Comparison of ENCODE assay signal across 12 cellular contexts in the genomic region with DNA sequence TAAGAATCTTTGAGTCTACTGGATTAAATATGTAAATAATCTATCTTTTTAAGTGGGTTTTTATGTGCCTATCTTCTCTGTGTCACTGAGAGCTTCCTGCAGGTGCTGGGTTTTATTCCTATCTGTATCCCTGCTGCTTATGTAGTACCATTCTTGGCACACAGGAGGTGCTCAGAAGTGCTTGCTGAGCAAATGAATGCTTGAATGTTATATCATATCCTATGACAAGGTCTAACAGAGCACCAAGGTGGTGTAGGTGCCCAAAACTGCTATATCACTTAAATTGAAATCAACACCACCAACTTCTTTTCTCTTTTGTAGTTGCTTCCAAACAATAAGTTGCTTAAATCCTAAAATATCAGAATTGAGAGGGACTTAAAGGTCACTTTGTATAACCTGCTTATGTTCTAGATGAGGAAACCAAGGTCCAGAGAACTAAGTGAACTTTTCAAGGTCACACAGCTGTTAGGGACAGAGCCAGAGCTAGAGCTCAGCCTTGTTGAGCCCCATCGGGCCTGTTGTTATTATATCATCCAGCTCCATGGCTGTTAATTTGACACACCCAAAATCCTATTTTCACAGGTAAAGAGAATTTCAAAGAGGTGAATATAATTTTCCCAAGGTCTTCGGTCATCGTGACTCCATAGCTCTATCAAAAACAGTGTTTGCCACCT.
DNase-seq lines count a peak whose midpoint lies in the region; ATAC-seq and TF ChIP-seq lines count a peak whose summit lies in the region.
"Had no signal": no experiment of that assay in that cellular context is flagged by ENCODE, and none has a peak within 500 bp of the region (broad histone marks: within the 10 kb centered on the region; RNA-seq: fewer than 3 reads in every experiment).

No MANE protein-coding gene starts in this region.

- H3K27ac ChIP-seq in brain microvascular endothelial cell (no peak overlapping the region), coronary artery (no peak overlapping the region)
- H3K27ac ChIP-seq: BLaER1 treated with 17β-estradiol and CSF1 and Interleukin-3, amounts not matched to agents 10 nM and 100 nM had no signal

- no peak overlapping the region for H3K4me3 Mint-ChIP-seq in stimulated activated naive CD8-positive, alpha-beta T cell treated with anti-CD3 and anti-CD28 coated beads, Interleukin-15, amount 100 ng/mL, for 72 hours
- H3K4me3 Mint-ChIP-seq: activated naive CD8-positive, alpha-beta T cell had no signal

- H3K4me3 ChIP-seq in brain microvascular endothelial cell (ENCODE audit: low read depth, low read length) (no peak overlapping the region), coronary artery (no peak overlapping the region)
- H3K4me3 ChIP-seq: BLaER1 treated with 17β-estradiol and CSF1 and Interleukin-3, amounts not matched to agents 10 nM and 100 nM had no signal

- H3K27me3 ChIP-seq in brain microvascular endothelial cell (replicated peaks) = no peaks in the 10 kb centered on the region
- H3K27me3 ChIP-seq: BLaER1 treated with 17β-estradiol and CSF1 and Interleukin-3, amounts not matched to agents 10 nM and 100 nM had no signal

- no peaks in the 10 kb centered on the region for H3K9me3 Mint-ChIP-seq in stimulated activated naive CD8-positive, alpha-beta T cell treated with anti-CD3 and anti-CD28 coated beads, Interleukin-15, amount 100 ng/mL, for 72 hours

- no peaks in the 10 kb centered on the region for H3K27me3 Mint-ChIP-seq in stimulated activated naive CD8-positive, alpha-beta T cell treated with anti-CD3 and anti-CD28 coated beads, Interleukin-15, amount 100 ng/mL, for 72 hours
- H3K27me3 Mint-ChIP-seq: activated naive CD8-positive, alpha-beta T cell had no signal

- no peaks in the 10 kb centered on the region for H3K36me3 ChIP-seq in brain microvascular endothelial cell (replicated peaks)
- H3K36me3 ChIP-seq: BLaER1 treated with 17β-estradiol and CSF1 and Interleukin-3, amounts not matched to agents 10 nM and 100 nM had no signal

- TF ChIP-seq CTCF in brain microvascular endothelial cell (IDR thresholded peaks at IDR 0.05; ENCODE audit: low read depth, low read length, missing control alignments) = peak; percentile 22
- TF ChIP-seq CTCF in coronary artery (IDR thresholded peaks at IDR 0.05) = no peak

- H3K27ac Mint-ChIP-seq in stimulated activated naive CD8-positive, alpha-beta T cell treated with anti-CD3 and anti-CD28 coated beads, Interleukin-15, amount 100 ng/mL, for 72 hours = no peak overlapping the region
- H3K27ac Mint-ChIP-seq: activated naive CD8-positive, alpha-beta T cell had no signal

- DNase-seq in stimulated activated naive CD8-positive, alpha-beta T cell treated with anti-CD3 and anti-CD28 coated beads, Interleukin-15, amount 100 ng/mL, for 72 hours = no peak
- DNase-seq in stimulated activated naive CD8-positive, alpha-beta T cell treated with anti-CD3 and anti-CD28 coated beads, Interleukin-15, Interleukin-2, amounts not matched to agents 100 U/mL and 50 U/mL, for 24 hours = no peak
- peak; percentile 51 for DNase-seq in NAMALWA (ENCODE audit: low spot score)
- no peak for DNase-seq in brain microvascular endothelial cell
- no peak for DNase-seq in coronary artery (ENCODE audit: low spot score)
- no peak for DNase-seq in activated T-cell treated with anti-CD3 and anti-CD28 coated beads, Interleukin-2, amount 50 U/mL, for 48 hours
- no peak for DNase-seq in NCI-H1930 (lab: John Stamatoyannopoulos, UW)
- DNase-seq in MV-4-11 (lab: John Stamatoyannopoulos, UW) = no peak
- DNase-seq: HCEC 1CT, IMR-90 had no signal

- peak; percentile 64 for ATAC-seq in stimulated activated naive CD8-positive, alpha-beta T cell treated with anti-CD3 and anti-CD28 coated beads, Interleukin-15, amount 100 ng/mL, for 72 hours
- no peak for ATAC-seq in stimulated activated naive CD8-positive, alpha-beta T cell treated with anti-CD3 and anti-CD28 coated beads, Interleukin-15, Interleukin-2, amounts not matched to agents 100 U/mL and 50 U/mL, for 24 hours

- in situ Hi-C loops in brain microvascular endothelial cell (cut with HindIII; ENCODE audit: low pct_ligation_motif_present, low sequenced_read_pairs) = no loop called here

- peaks cover 14% of the 10 kb centered on the region for H3K4me1 Mint-ChIP-seq in stimulated activated naive CD8-positive, alpha-beta T cell treated with anti-CD3 and anti-CD28 coated beads, Interleukin-15, amount 100 ng/mL, for 72 hours
